Comparison of ENCODE assay signal across 1 cellular context in the genomic region with DNA sequence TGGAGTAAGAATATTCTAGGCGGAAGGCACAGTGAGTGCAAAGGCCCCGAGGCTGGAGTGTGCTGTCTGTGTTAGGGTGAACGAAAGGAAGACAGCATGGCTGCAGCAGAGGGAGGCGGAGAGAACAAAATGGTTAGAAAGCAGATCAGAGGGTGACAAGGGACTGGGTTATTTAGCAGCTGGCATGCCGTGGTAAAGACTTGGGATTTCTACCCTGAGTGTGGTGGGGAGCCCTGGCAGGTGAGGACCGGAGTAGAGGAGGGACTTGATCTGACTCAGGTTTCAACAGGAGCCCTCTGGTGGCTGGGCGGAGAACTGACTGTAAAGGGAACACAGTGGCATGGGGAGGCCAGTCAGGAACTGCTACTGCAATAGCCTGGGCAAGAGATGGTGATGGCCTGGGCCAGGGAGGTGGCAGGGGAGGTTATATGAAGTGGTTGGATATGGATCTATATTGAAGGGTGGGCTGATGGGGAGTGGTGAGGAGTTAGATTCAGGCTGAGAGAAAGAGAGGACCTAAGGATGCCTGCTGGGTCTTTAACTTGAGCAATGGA.
TF ChIP-seq lines count a peak whose summit lies in the region.

No MANE protein-coding gene starts in this region.

TF ChIP-seq in H1, 55 proteins besides CTCF, POLR2A, EP300 and RAD21 (continued from another document):
- TF ChIP-seq, protein P1, sequence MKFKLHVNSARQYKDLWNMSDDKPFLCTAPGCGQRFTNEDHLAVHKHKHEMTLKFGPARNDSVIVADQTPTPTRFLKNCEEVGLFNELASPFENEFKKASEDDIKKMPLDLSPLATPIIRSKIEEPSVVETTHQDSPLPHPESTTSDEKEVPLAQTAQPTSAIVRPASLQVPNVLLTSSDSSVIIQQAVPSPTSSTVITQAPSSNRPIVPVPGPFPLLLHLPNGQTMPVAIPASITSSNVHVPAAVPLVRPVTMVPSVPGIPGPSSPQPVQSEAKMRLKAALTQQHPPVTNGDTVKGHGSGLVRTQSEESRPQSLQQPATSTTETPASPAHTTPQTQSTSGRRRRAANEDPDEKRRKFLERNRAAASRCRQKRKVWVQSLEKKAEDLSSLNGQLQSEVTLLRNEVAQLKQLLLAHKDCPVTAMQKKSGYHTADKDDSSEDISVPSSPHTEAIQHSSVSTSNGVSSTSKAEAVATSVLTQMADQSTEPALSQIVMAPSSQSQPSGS (IDR thresholded peaks at IDR 0.05; ENCODE audit: low read length) = no peak
- TF ChIP-seq YY1 (IDR thresholded peaks at IDR 0.05; ENCODE audit: low read depth, low read length) = peak; percentile 58; the same call in 1 of the 2 replicates
- TF ChIP-seq CREB1 (IDR thresholded peaks at IDR 0.05) = 0 out of 2 replicates have a peak, but pooled peaks have one; percentile 36
- no peak for TF ChIP-seq CTBP2 (IDR thresholded peaks at IDR 0.05; ENCODE audit: borderline replicate concordance, insufficient read depth, insufficient read length, low read length)
- TF ChIP-seq SIN3A (conservative IDR thresholded peaks at IDR 0.05 in 1 of 2, IDR thresholded peaks at IDR 0.05 in 1 of 2; ENCODE audit: low read depth in 1 of 2, low read length in 2 of 2) = peak in 1 of 2 experiments; percentile 60; a peak in 1 of 4 replicates
- TF ChIP-seq GABPA (IDR thresholded peaks at IDR 0.05; ENCODE audit: borderline replicate concordance, insufficient read depth, low read length) = no peak
- 0 out of 2 replicates have a peak, but pooled peaks have one; percentile 15 for TF ChIP-seq MAX (IDR thresholded peaks at IDR 0.05)
- TF ChIP-seq TAF7 (optimal IDR thresholded peaks at IDR 0.05; ENCODE audit: borderline replicate concordance, low read depth, low read length) = no peak
